Comparison of ENCODE assay signal across 22 cellular contexts in genomic region chr2:108369153-108369552, GRCh38. TPM values are rescaled to one million over a fixed set of nuclear protein-coding genes. Genes with fewer than 3 reads are reported as not detected.
"Had no signal": no experiment of that assay in that cellular context is flagged by ENCODE, and none has a peak within 500 bp of the region (broad histone marks: within the 10 kb centered on the region; RNA-seq: fewer than 3 reads in every experiment).

No MANE protein-coding gene starts in this region.

- H3K27me3 ChIP-seq: adrenal gland, breast epithelium, colonic mucosa, esophagus squamous epithelium, gastroesophageal sphincter, heart left ventricle, uterus had no signal

- H3K4me1 ChIP-seq: adrenal gland, breast epithelium, colonic mucosa, esophagus squamous epithelium, gastroesophageal sphincter, heart left ventricle, lower lobe of right lung, uterus had no signal

- H3K4me3 ChIP-seq: adrenal gland, breast epithelium, colonic mucosa, esophagus squamous epithelium, gastroesophageal sphincter, heart left ventricle, lower lobe of right lung, uterus had no signal

- H3K36me3 ChIP-seq: adrenal gland, breast epithelium, colonic mucosa, esophagus squamous epithelium, gastroesophageal sphincter, heart left ventricle, lower lobe of right lung, uterus had no signal

- FAIRE-seq: astrocyte, kidney had no signal

- DNase-seq: activated CD4-positive, alpha-beta T cell treated with anti-CD3 and anti-CD28 coated beads, Interleukin-2, amount 50 U/mL, for 1 hour; activated CD4-positive, CD25-positive, alpha-beta regulatory T cell treated with anti-CD3 and anti-CD28 coated beads, Interleukin-2, amount 50 U/mL, for 72 hours; activated T-cell treated with anti-CD3 and anti-CD28 coated beads, Interleukin-2, amount 50 U/mL, for 1 hour; adrenal gland; colonic mucosa; esophagus squamous epithelium; heart left ventricle; kidney; lower lobe of right lung; mesendoderm; naive thymus-derived CD4-positive, alpha-beta T cell; occipital lobe; retina; stimulated activated CD4-positive, alpha-beta T cell treated with anti-CD3 and anti-CD28 coated beads, Interleukin-2, amount 100 ng/mL, for 48 hours; stimulated activated CD8-positive, alpha-beta memory T cell treated with anti-CD3 and anti-CD28 coated beads, Interleukin-4, amount 100 ng/mL, for 48 hours; stimulated activated naive B cell treated with anti-CD40 and anti-IgM and Interleukin-4, amounts not matched to agents 10 μg/mL and 1 μg/mL and 100 μg/mL, for 72 hours; T-helper 2 cell; trophoblast cell; uterus had no signal

- H3K27ac ChIP-seq: adrenal gland, breast epithelium, colonic mucosa, esophagus squamous epithelium, gastroesophageal sphincter, heart left ventricle, lower lobe of right lung, uterus had no signal

- H3K9me3 ChIP-seq: adrenal gland, breast epithelium, colonic mucosa, gastroesophageal sphincter, lower lobe of right lung, uterus had no signal

- ATAC-seq: gastroesophageal sphincter; heart left ventricle; lower lobe of right lung; naive thymus-derived CD4-positive, alpha-beta T cell; stimulated activated naive B cell treated with anti-CD40 and anti-IgM and Interleukin-4, amounts not matched to agents 10 μg/mL and 1 μg/mL and 100 μg/mL, for 72 hours had no signal

RNA-seq across cellular contexts. Expression of gene SULT1C4, which starts 8.6 kb away (rescaled TPM):
- polyA plus RNA-seq: naive thymus-derived CD4-positive, alpha-beta T cell had no signal
